ENCODE assay signal across 15 cellular contexts in the genomic region with DNA sequence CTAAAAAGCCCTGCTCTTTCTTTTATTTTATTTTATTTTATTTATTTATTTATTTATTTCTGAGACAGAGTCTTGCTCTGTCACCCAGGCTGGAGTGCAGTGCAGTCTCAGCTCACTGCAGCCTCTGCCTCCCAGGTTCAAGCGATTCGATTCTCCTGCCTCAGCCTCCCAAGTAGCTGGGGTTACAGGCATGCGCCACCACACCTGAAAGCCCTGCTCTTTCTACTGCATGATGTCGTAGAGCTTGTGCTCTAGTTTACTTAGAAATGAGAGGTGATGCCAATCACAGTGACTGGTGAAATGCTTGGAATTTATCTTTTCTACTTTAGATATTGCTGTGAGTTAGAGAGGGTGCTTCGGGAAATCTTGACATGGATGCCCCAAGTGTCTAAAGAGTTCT. TPM values are rescaled to one million over a fixed set of nuclear protein-coding genes. Genes with fewer than 3 reads are reported as not detected.
DNase-seq lines count a peak whose midpoint lies in the region; ATAC-seq and TF ChIP-seq lines count a peak whose summit lies in the region.
"Had no signal": no experiment of that assay in that cellular context is flagged by ENCODE, and none has a peak within 500 bp of the region (broad histone marks: within the 10 kb centered on the region; RNA-seq: fewer than 3 reads in every experiment).

No MANE protein-coding gene starts in this region.

- peaks cover 62% of the 10 kb centered on the region for H3K36me3 Mint-ChIP-seq in activated naive CD4-positive, alpha-beta T cell treated with anti-CD3 and anti-CD28 coated beads, Interleukin-2, amount 50 U/mL, for 24 hours
- peaks cover 92% of the 10 kb centered on the region for H3K36me3 Mint-ChIP-seq in activated naive CD8-positive, alpha-beta T cell treated with anti-CD3 and anti-CD28 coated beads for 36 hours

- H3K4me1 ChIP-seq in thymus (ENCODE audit: control insufficient read depth, insufficient read depth, low read length) = peaks cover 59% of the 10 kb centered on the region

- no peak for DNase-seq in activated naive CD4-positive, alpha-beta T cell treated with Interleukin-2 at 50 U/mL for 16 hours
- DNase-seq in activated naive CD8-positive, alpha-beta T cell treated with anti-CD3 and anti-CD28 coated beads for 36 hours = no peak
- DNase-seq in SIG-M5 treated with dmso at 0.1 percent for 504 hours (lab: John Stamatoyannopoulos, UW; ENCODE audit: unreplicated experiment) = no peak
- DNase-seq: Calu3, caudate nucleus, NCI-H2081 treated with DMSO at 0.1 percent for 48 hours, NCI-H510A, right cardiac atrium had no signal

- H3K27ac ChIP-seq in thymus (ENCODE audit: low read depth) = peak overlapping the region; percentile 53
- H3K27ac ChIP-seq: gastroesophageal sphincter, KMS-11 had no signal

- H3K36me3 ChIP-seq in thymus (ENCODE audit: control insufficient read depth, insufficient read depth) = peaks cover 50% of the 10 kb centered on the region
- H3K36me3 ChIP-seq: gastroesophageal sphincter had no signal

- H3K27ac Mint-ChIP-seq in activated naive CD4-positive, alpha-beta T cell treated with anti-CD3 and anti-CD28 coated beads, Interleukin-2, amount 50 U/mL, for 24 hours = peak overlapping the region; percentile 95
- peak overlapping the region; percentile 95 for H3K27ac Mint-ChIP-seq in activated naive CD8-positive, alpha-beta T cell treated with anti-CD3 and anti-CD28 coated beads for 36 hours

- H3K4me3 ChIP-seq in thymus (ENCODE audit: low read length) = peak overlapping the region; percentile 32
- H3K4me3 ChIP-seq: gastroesophageal sphincter had no signal

- H3K27me3 Mint-ChIP-seq in activated naive CD4-positive, alpha-beta T cell treated with anti-CD3 and anti-CD28 coated beads, Interleukin-2, amount 50 U/mL, for 24 hours = no peaks in the 10 kb centered on the region
- no peaks in the 10 kb centered on the region for H3K27me3 Mint-ChIP-seq in activated naive CD8-positive, alpha-beta T cell treated with anti-CD3 and anti-CD28 coated beads for 36 hours

- ATAC-seq in GM21717 (IDR thresholded peaks at IDR 0.05; ENCODE audit: unreplicated experiment) = no peak
- ATAC-seq: gastroesophageal sphincter, left lobe of liver, right cardiac atrium had no signal

- no peaks in the 10 kb centered on the region for H3K27me3 ChIP-seq in thymus (ENCODE audit: control insufficient read depth, insufficient read depth)
- H3K27me3 ChIP-seq: gastroesophageal sphincter had no signal

- peaks cover 90% of the 10 kb centered on the region for H3K4me1 Mint-ChIP-seq in activated naive CD4-positive, alpha-beta T cell treated with anti-CD3 and anti-CD28 coated beads, Interleukin-2, amount 50 U/mL, for 24 hours
- peaks cover 86% of the 10 kb centered on the region for H3K4me1 Mint-ChIP-seq in activated naive CD8-positive, alpha-beta T cell treated with anti-CD3 and anti-CD28 coated beads for 36 hours

- no peaks in the 10 kb centered on the region for H3K9me3 ChIP-seq in thymus (ENCODE audit: control insufficient read depth)
- H3K9me3 ChIP-seq: gastroesophageal sphincter had no signal

- H3K9me3 Mint-ChIP-seq in activated naive CD4-positive, alpha-beta T cell treated with anti-CD3 and anti-CD28 coated beads, Interleukin-2, amount 50 U/mL, for 24 hours = no peaks in the 10 kb centered on the region
- H3K9me3 Mint-ChIP-seq in activated naive CD8-positive, alpha-beta T cell treated with anti-CD3 and anti-CD28 coated beads for 36 hours = no peaks in the 10 kb centered on the region

- WGBS in thymus = 94% methylated on average over 5 of the region's 5 CpGs

- H3K4me3 Mint-ChIP-seq in activated naive CD4-positive, alpha-beta T cell treated with anti-CD3 and anti-CD28 coated beads, Interleukin-2, amount 50 U/mL, for 24 hours = peak overlapping the region; percentile 80
- peak overlapping the region; percentile 82 for H3K4me3 Mint-ChIP-seq in activated naive CD8-positive, alpha-beta T cell treated with anti-CD3 and anti-CD28 coated beads for 36 hours

- peak; percentile 51 for TF ChIP-seq POLR2A in GM19099 (IDR thresholded peaks at IDR 0.05; ENCODE audit: extremely low read depth, insufficient read length, low read depth)

RNA-seq across cellular contexts. Expression of gene DAD1, which starts 54.5 kb away (rescaled TPM):
- 100 to 1,000 TPM; 197 to 208 TPM for total RNA-seq in activated naive CD8-positive, alpha-beta T cell treated with anti-CD3 and anti-CD28 coated beads for 36 hours
- polyA plus RNA-seq in thymus = 237 TPM
